In genomic region chr5:78753093-78753531, GRCh38 we compare ENCODE assay signal across 21 cellular contexts.
DNase-seq lines count a peak whose midpoint lies in the region; ATAC-seq, FAIRE-seq and TF ChIP-seq lines count a peak whose summit lies in the region.
"Had no signal": no experiment of that assay in that cellular context is flagged by ENCODE, and none has a peak within 500 bp of the region (broad histone marks: within the 10 kb centered on the region; RNA-seq: fewer than 3 reads in every experiment).

No MANE protein-coding gene starts in this region.

- no peak overlapping the region for H3K27ac Mint-ChIP-seq in WTC11
- H3K27ac Mint-ChIP-seq: activated naive CD4-positive, alpha-beta T cell treated with anti-CD3 and anti-CD28 coated beads, Interleukin-2, amount 10 ng/mL, durations not matched to agents 7 days and 5 days; immature natural killer cell had no signal

- no peak for DNase-seq in AG04450 (ENCODE audit: low read depth, low spot score)
- DNase-seq in H4 (ENCODE audit: low spot score): peak; percentile 32
- peak; percentile 42 for DNase-seq in bronchial epithelial cell (ENCODE audit: low read depth)
- peak; percentile 70 for DNase-seq in iris pigment epithelial cell (ENCODE audit: low read depth)
- no peak for DNase-seq in SHP77 treated with DMSO at 0.1 percent for 48 hours (lab: John Stamatoyannopoulos, UW)
- DNase-seq in WTC11 (ENCODE audit: low spot score): no peak
- DNase-seq in DMS153 treated with DMSO at 0.1 percent for 48 hours (lab: John Stamatoyannopoulos, UW; ENCODE audit: unreplicated experiment): no peak
- no peak for DNase-seq in stimulated activated CD4-positive, alpha-beta T cell treated with anti-CD3 and anti-CD28 coated beads, Interleukin-15, amount 100 ng/mL, for 24 hours
- DNase-seq: activated CD4-positive, alpha-beta T cell treated with anti-CD3 and anti-CD28 coated beads for 1 hour; activated CD8-positive, alpha-beta memory T cell treated with anti-CD3 and anti-CD28 coated beads for 24 hours; activated naive CD4-positive, alpha-beta T cell treated with anti-CD3 and anti-CD28 coated beads, Interleukin-2, amount 10 ng/mL, durations not matched to agents 7 days and 5 days; activated T-cell treated with anti-CD3 and anti-CD28 coated beads, Interleukin-2, amount 50 U/mL, for 4 hours; DMS53; immature natural killer cell; NCI-H1436 treated with DMSO at 0.1 percent for 48 hours; NCI-H2171 treated with DMSO at 0.1 percent for 48 hours; NCI-H526 treated with DMSO at 0.1 percent for 48 hours; T1000; uterus had no signal

- H3K27ac ChIP-seq in AG04450 (ENCODE audit: low read depth, low read length): peak overlapping the region; percentile 34
- H3K27ac ChIP-seq: ascending aorta, suprapubic skin, uterus had no signal

- no peak for TF ChIP-seq CTCF in AG04450 (IDR thresholded peaks at IDR 0.05; ENCODE audit: low read depth, low read length)
- no peak for TF ChIP-seq CTCF in bronchial epithelial cell (IDR thresholded peaks at IDR 0.05; ENCODE audit: insufficient read depth, low read length, severe bottlenecking)
- TF ChIP-seq CTCF in WTC11 (IDR thresholded peaks at IDR 0.05): no peak

- H3K27me3 ChIP-seq in AG04450 (ENCODE audit: control insufficient read depth, insufficient read depth, low read length) (no peaks in the 10 kb centered on the region), bronchial epithelial cell (ENCODE audit: control insufficient read depth, insufficient read depth, low read length) (no peaks in the 10 kb centered on the region)
- H3K27me3 ChIP-seq: ascending aorta, suprapubic skin, uterus had no signal

- no peak overlapping the region for H3K4me3 Mint-ChIP-seq in WTC11
- H3K4me3 Mint-ChIP-seq: activated naive CD4-positive, alpha-beta T cell treated with anti-CD3 and anti-CD28 coated beads, Interleukin-2, amount 10 ng/mL, durations not matched to agents 7 days and 5 days; activated T-cell treated with anti-CD3 and anti-CD28 coated beads, Interleukin-2, amount 50 U/mL, for 4 hours; immature natural killer cell had no signal

- H3K9me3 ChIP-seq in AG04450 (ENCODE audit: control insufficient read depth, insufficient read depth, low read length): no peaks in the 10 kb centered on the region
- H3K9me3 ChIP-seq: ascending aorta, suprapubic skin, uterus had no signal

- FAIRE-seq in bronchial epithelial cell (lab: Jason Lieb, UNC): no peak

- no peaks in the 10 kb centered on the region; the same call in 1 of the 2 replicates for H3K27me3 Mint-ChIP-seq in WTC11 (ENCODE audit: low read depth)

- no peak overlapping the region for H3K4me3 ChIP-seq in AG04450 (ENCODE audit: low read depth, low read length)
- H3K4me3 ChIP-seq in bronchial epithelial cell (ENCODE audit: low read depth, low read length): no peak overlapping the region
- H3K4me3 ChIP-seq: ascending aorta, suprapubic skin, uterus had no signal

- H3K4me1 Mint-ChIP-seq in WTC11: no peaks in the 10 kb centered on the region
- H3K4me1 Mint-ChIP-seq: immature natural killer cell had no signal

- CTCF ChIA-PET in AG04450 (lab: Charles Lee): interaction anchor here (0.7 kb wide), 1 partner anchor 92 kb away, joined by 3 read pairs; no protein-coding TSS in a partner anchor
- CTCF ChIA-PET in WTC11 (lab: Charles Lee): no interaction called here

- H3K36me3 ChIP-seq in bronchial epithelial cell (ENCODE audit: control insufficient read depth, insufficient read depth, low read length): no peaks in the 10 kb centered on the region
- H3K36me3 ChIP-seq: ascending aorta, suprapubic skin, uterus had no signal

- H3K36me3 Mint-ChIP-seq in WTC11: no peaks in the 10 kb centered on the region
- H3K36me3 Mint-ChIP-seq: activated naive CD4-positive, alpha-beta T cell treated with anti-CD3 and anti-CD28 coated beads, Interleukin-2, amount 10 ng/mL, durations not matched to agents 7 days and 5 days; immature natural killer cell had no signal

- no peak for ATAC-seq in WTC11
- ATAC-seq: activated T-cell treated with anti-CD3 and anti-CD28 coated beads, Interleukin-2, amount 50 U/mL, for 4 hours had no signal

- POLR2A ChIA-PET in AG04450 (lab: Yijun Ruan, JAX): interaction anchor here (0.6 to 0.8 kb wide), 2 partner anchors 232 to 1493 kb away, joined by 4 read pairs; no protein-coding TSS in a partner anchor
- POLR2A ChIA-PET in WTC11 (lab: Charles Lee): interaction anchor here (0.6 kb wide), 1 partner anchor 39 kb away, joined by 3 read pairs; no protein-coding TSS in a partner anchor

- H3K9me3 Mint-ChIP-seq in WTC11: no peaks in the 10 kb centered on the region
- H3K9me3 Mint-ChIP-seq: activated naive CD4-positive, alpha-beta T cell treated with anti-CD3 and anti-CD28 coated beads, Interleukin-2, amount 10 ng/mL, durations not matched to agents 7 days and 5 days; activated T-cell treated with anti-CD3 and anti-CD28 coated beads, Interleukin-2, amount 50 U/mL, for 4 hours; immature natural killer cell had no signal

TF ChIP-seq in WTC11, 78 proteins besides CTCF, POLR2A, EP300 and RAD21:
- TF ChIP-seq ZNF281 (CRISPR knock-in tag; IDR thresholded peaks at IDR 0.05) (no peak), CBFB (CRISPR knock-in tag; IDR thresholded peaks at IDR 0.05; ENCODE audit: low read depth) (no peak), ATF1 (CRISPR knock-in tag; IDR thresholded peaks at IDR 0.05) (no peak), TP53 (CRISPR knock-in tag; IDR thresholded peaks at IDR 0.05) (no peak), MLX (CRISPR knock-in tag; IDR thresholded peaks at IDR 0.05) (no peak), ESRRA (CRISPR knock-in tag; IDR thresholded peaks at IDR 0.05; ENCODE audit: borderline replicate concordance) (no peak), ATF3 (CRISPR knock-in tag; conservative IDR thresholded peaks at IDR 0.05) (no peak), ZNF121 (CRISPR knock-in tag; IDR thresholded peaks at IDR 0.05) (no peak)

Comparison
In these comparisons a context has a peak if more than half of its experiments do, and no peak if none do; other contexts are left out.
1. DNase-seq: peak in H4 (single experiment), bronchial epithelial cell (single experiment) and iris pigment epithelial cell (single experiment); none in AG04450 (single experiment), SHP77 treated with DMSO at 0.1 percent for 48 hours (single experiment), WTC11 (single experiment), DMS153 treated with DMSO at 0.1 percent for 48 hours (single experiment) and stimulated activated CD4-positive, alpha-beta T cell treated with anti-CD3 and anti-CD28 coated beads, Interleukin-15, amount 100 ng/mL, for 24 hours (single experiment).